ENCODE assay signal across 8 cellular contexts in the genomic region with DNA sequence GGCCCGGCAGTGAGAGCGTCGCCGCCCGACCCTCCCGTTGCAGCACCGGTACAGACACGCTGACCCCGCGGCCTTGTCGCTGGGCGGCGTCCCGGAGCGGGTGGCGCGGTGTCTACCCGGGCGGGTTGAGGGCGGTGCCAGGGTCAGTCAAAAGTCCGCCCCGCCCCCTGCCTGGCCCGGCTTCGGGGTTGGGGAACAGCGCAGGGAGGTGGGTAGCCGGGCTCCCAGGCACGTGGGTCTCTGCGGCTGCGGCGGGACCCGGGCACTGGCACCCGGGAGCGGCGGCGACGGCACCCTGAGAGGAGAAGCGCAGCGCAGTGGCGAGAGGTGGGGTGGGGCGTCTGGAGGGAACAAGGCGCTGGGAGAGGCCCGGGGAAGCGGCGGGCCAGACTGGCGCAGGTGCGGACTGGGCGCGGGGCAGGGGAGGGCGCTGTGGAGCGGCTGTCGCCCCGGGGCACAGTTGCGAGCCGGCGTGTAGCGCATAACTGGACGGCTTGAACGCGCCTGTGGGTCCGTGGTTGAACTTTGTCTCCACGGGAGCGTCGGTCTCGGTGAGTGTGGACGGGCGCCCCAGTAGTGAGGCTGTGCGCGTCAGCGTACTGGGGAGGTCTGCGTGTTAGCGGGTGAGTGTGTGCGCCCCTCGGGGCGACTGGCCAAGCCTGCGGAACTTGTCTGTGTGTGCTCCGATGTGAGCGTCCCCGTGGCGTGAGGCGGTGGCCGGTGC. TPM values are rescaled to one million over a fixed set of nuclear protein-coding genes. Genes with fewer than 3 reads are reported as not detected.
DNase-seq lines count a peak whose midpoint lies in the region; ATAC-seq and TF ChIP-seq lines count a peak whose summit lies in the region.

A gene (plus strand): TSS at position 176 of the 724 bp plus-strand sequence. CDS start 15,879 bp downstream, outside the sequence.

- DNase-seq in LNCaP clone FGC (ENCODE audit: low read depth) (no peak), esophagus squamous epithelium (lab: John Stamatoyannopoulos, UW) (no peak), naive B cell (peak; percentile 50), transverse colon (peak; percentile 91)
- peak; percentile 58 to 65 for DNase-seq in activated CD4-positive, alpha-beta T cell treated with anti-CD3 and anti-CD28 coated beads, Interleukin-2, amount 50 U/mL, for 48 hours

- peaks cover 29 to 40% (median 34%) of the 10 kb centered on the region in 3 donors for H3K27me3 Mint-ChIP-seq in naive B cell

- peak; percentile 78 for ATAC-seq in naive B cell (ENCODE audit: low read depth in 2 of 2)
- no peak for ATAC-seq in HG02642 (IDR thresholded peaks at IDR 0.05; ENCODE audit: poor library complexity, unreplicated experiment)
- ATAC-seq in HG03521 (IDR thresholded peaks at IDR 0.05; ENCODE audit: unreplicated experiment), result no peak

- H3K9me3 Mint-ChIP-seq in naive B cell, result no peaks in the 10 kb centered on the region

- H3K27ac Mint-ChIP-seq in naive B cell, result peak within 1 kb of the TSS in 3 of 6 donors; percentile 49 to 73 (median 51)

- in situ Hi-C loops in transverse colon (cut with MboI; ENCODE audit: low pct_ligation_motif_present in 1 of 4, low pct_unique_long_range_greater_than_20kb in 1 of 4, low sequenced_read_pairs in 3 of 4), result no loop called here

- H3K9ac ChIP-seq in ES-I3 (ENCODE audit: low read depth, low read length), result peak within 1 kb of the TSS; percentile 54; the same call in 1 of the 2 replicates

- peak within 1 kb of the TSS; percentile 36 for H3K4me3 ChIP-seq in LNCaP clone FGC (ENCODE audit: low read depth, low read length)
- H3K4me3 ChIP-seq in esophagus squamous epithelium, result peak within 1 kb of the TSS; percentile 61 to 82 (median 62)
- H3K4me3 ChIP-seq in transverse colon, result peak within 1 kb of the TSS; percentile 35 to 53 (median 42)

- H3K4me1 ChIP-seq in ES-I3 (ENCODE audit: insufficient read depth, low read length), result no peaks in the 10 kb centered on the region
- peaks cover 25 to 92% (median 33%) of the 10 kb centered on the region in 3 donors for H3K4me1 ChIP-seq in esophagus squamous epithelium
- peaks cover 5 to 21% (median 18%) of the 10 kb centered on the region in 4 donors for H3K4me1 ChIP-seq in transverse colon

- H3K36me3 ChIP-seq in ES-I3 (ENCODE audit: insufficient read depth, low read length), result no peaks in the 10 kb centered on the region
- peaks cover 0 to 13% (median 0%) of the 10 kb centered on the region in 3 donors for H3K36me3 ChIP-seq in esophagus squamous epithelium
- H3K36me3 ChIP-seq in transverse colon, result no peaks in the 10 kb centered on the region

- no peak for TF ChIP-seq EP300 in transverse colon (IDR thresholded peaks at IDR 0.05; ENCODE audit: low read depth)

- intact Hi-C loops in esophagus squamous epithelium (cut with DNase I), result no loop called here
- intact Hi-C loops in transverse colon (cut with DNase I; ENCODE audit: low total_unique reads), result no loop called here

- H3K4me1 Mint-ChIP-seq in naive B cell, result peaks cover 21 to 30% (median 26%) of the 10 kb centered on the region in 3 donors

- H3K27me3 ChIP-seq in esophagus squamous epithelium (peaks cover 0 to 20% (median 0%) of the 10 kb centered on the region in 4 donors), transverse colon (no peaks in the 10 kb centered on the region)

- WGBS in esophagus squamous epithelium, 2 donors, result 0 to 10% methylated on average over 4 to 10 of the region's 81 CpGs
- 4% methylated on average over 32 of the region's 81 CpGs; no CpG with 5 or more reads in 1 of the 2 donors for WGBS in transverse colon (ENCODE audit: low coverage in 1 of 2), 2 donors

- H3K36me3 Mint-ChIP-seq in naive B cell, result no peaks in the 10 kb centered on the region

- H3K27ac ChIP-seq in esophagus squamous epithelium (peak within 1 kb of the TSS; percentile 72 to 93 (median 89)), transverse colon (peak within 1 kb of the TSS; percentile 42 to 77 (median 70))

- peak; percentile 54 for TF ChIP-seq CTCF in LNCaP clone FGC (IDR thresholded peaks at IDR 0.05; ENCODE audit: control insufficient read depth, extremely low read depth, insufficient read depth)
- peak in 5 of 6 experiments; percentile 34 to 65 (median 51) for TF ChIP-seq CTCF in esophagus squamous epithelium (IDR thresholded peaks at IDR 0.05)
- peak; percentile 44 to 80 (median 53) for TF ChIP-seq CTCF in transverse colon (IDR thresholded peaks at IDR 0.05)

- no peaks in the 10 kb centered on the region for H3K9me3 ChIP-seq in ES-I3 (ENCODE audit: control insufficient read depth, insufficient read depth, low read length)
- no peaks in the 10 kb centered on the region for H3K9me3 ChIP-seq in esophagus squamous epithelium
- no peaks in the 10 kb centered on the region for H3K9me3 ChIP-seq in transverse colon

- peak in 2 of 4 donors; percentile 38 to 62 for TF ChIP-seq POLR2A in esophagus squamous epithelium (IDR thresholded peaks at IDR 0.05)
- peak; percentile 63 for TF ChIP-seq POLR2A in transverse colon (IDR thresholded peaks at IDR 0.05)

- peak within 1 kb of the TSS; percentile 64 to 84 (median 76) for H3K4me3 Mint-ChIP-seq in naive B cell

RNA-seq across cellular contexts. Expression of the gene that starts here (rescaled TPM):
- total RNA-seq in esophagus squamous epithelium, result 10 to 100 TPM; 36.2 to 50.3 (median 43.8) TPM
- under 1 TPM in 1 of 6 donors, not detected in 5; 0.18 TPM for polyA plus RNA-seq in naive B cell (ENCODE audit: low read depth in 6 of 6)
- total RNA-seq in transverse colon, result 10 to 100 TPM in 3 of 4 donors, 1 to 10 TPM in 1; 8.6 to 21.4 (median 12.6) TPM

Comparison
In these comparisons a context has a peak if more than half of its experiments do, and no peak if none do; other contexts are left out.
1. Peak in DNase-seq and ATAC-seq in naive B cell; RNA of the gene not detected or under 1 TPM.
2. DNase-seq: peak in activated CD4-positive, alpha-beta T cell treated with anti-CD3 and anti-CD28 coated beads, Interleukin-2, amount 50 U/mL, for 48 hours (2 of 2) and transverse colon (single experiment); none in LNCaP clone FGC (single experiment) and esophagus squamous epithelium (single experiment).
3. Peak in every context shown above with its lines, with median percentiles within 50 percentile points of each other: H3K4me3 ChIP-seq and CTCF ChIP-seq.